Comparison of ENCODE assay signal across 9 cellular contexts in the genomic region with DNA sequence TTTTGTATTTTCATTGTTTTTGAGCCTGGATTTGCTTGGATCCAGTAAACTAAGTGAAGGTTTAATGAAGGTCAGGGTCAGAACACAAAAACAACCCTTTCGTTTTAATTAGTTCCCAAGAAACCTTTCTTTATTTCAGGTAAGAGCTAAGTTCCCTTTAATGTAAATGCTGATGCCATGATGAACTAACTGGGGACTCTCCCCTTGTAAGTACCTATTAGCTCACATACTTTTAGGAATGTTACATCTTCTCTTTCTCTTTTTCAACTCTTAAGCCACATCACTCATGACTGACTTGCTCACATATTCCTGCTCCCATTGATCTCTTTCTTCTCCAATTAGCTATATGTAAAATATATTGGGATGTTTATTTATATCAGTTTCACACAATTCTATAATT.
"Had no signal": no experiment of that assay in that cellular context is flagged by ENCODE, and none has a peak within 500 bp of the region (broad histone marks: within the 10 kb centered on the region; RNA-seq: fewer than 3 reads in every experiment).

No MANE protein-coding gene starts in this region.

- H3K9me3 ChIP-seq: HAP-1 had no signal

- ATAC-seq: HCT116, HepG2 had no signal

- H3K27ac ChIP-seq: HL-60 had no signal

- H3K4me1 Mint-ChIP-seq: IgD-negative memory B cell had no signal

- DNase-seq: GOT3, HFFc6, KBM-7 had no signal

- H3K4me1 ChIP-seq: HAP-1 had no signal

- H3K36me3 ChIP-seq: HAP-1 had no signal

- H3K27me3 Mint-ChIP-seq: IgD-negative memory B cell had no signal

- H3K4me3 ChIP-seq: HAP-1 had no signal

- FAIRE-seq: H54, HepG2 had no signal

- H3K4me3 Mint-ChIP-seq: HFFc6, IgD-negative memory B cell had no signal

- H3K27ac Mint-ChIP-seq: HFFc6, IgD-negative memory B cell had no signal
